Comparison of ENCODE assay signal across 8 cellular contexts in genomic region chr5:1599005-1599722, GRCh38.
DNase-seq lines count a peak whose midpoint lies in the region; ATAC-seq, FAIRE-seq and TF ChIP-seq lines count a peak whose summit lies in the region.
"Not testable (repeated sequence)": the region's sequence is repeated elsewhere in the genome, so short reads cannot be mapped to it uniquely, and the experiment has no call there.

No MANE protein-coding gene starts in this region.

- not testable (repeated sequence) for TF ChIP-seq POLR2A in HepG2 (IDR thresholded peaks at IDR 0.05; ENCODE audit: insufficient read depth in 1 of 2, low read depth in 2 of 2, low read length in 2 of 2); spleen (IDR thresholded peaks at IDR 0.05)

- in situ Hi-C loops in HepG2 (cut with HindIII; ENCODE audit: extremely low pct_ligation_motif_present, low pct_unique_long_range_greater_than_20kb), result not testable (repeated sequence)

- WGBS in HepG2 (ENCODE audit: low lambda C conversion rate), result 90% methylated on average over 5 of the region's 5 CpGs
- 49 to 70% (median 50%) methylated on average over 5 of the region's 5 CpGs for WGBS in spleen, 5 donors

- not testable (repeated sequence) for H3K27me3 ChIP-seq in BLaER1; HepG2 (ENCODE audit: control insufficient read depth in 1 of 2, insufficient read depth in 2 of 2, low read length in 2 of 2); spleen (replicated peaks in 1 of 7)

- H3K36me3 Mint-ChIP-seq in activated naive CD4-positive, alpha-beta T cell treated with anti-CD3 and anti-CD28 coated beads for 36 hours (ENCODE audit: low read depth), result not testable (repeated sequence)

- H3K4me2 ChIP-seq in BLaER1, result peak overlapping the region; percentile 12; the same call in 1 of the 2 replicates
- not testable (repeated sequence) for H3K4me2 ChIP-seq in HepG2 (ENCODE audit: low read depth, low read length)

- not testable (repeated sequence) for H3K36me3 ChIP-seq in BLaER1; HepG2 (replicated peaks in 1 of 2; ENCODE audit: control insufficient read depth in 1 of 2, insufficient read depth in 2 of 2, low read length in 2 of 2); spleen

- not testable (repeated sequence) for TF ChIP-seq EP300 in HepG2 (IDR thresholded peaks at IDR 0.05; ENCODE audit: low read depth in 2 of 2, low read length in 2 of 2); HepG2 (CRISPR knock-in tag; IDR thresholded peaks at IDR 0.05; ENCODE audit: borderline replicate concordance)

- POLR2A ChIA-PET in HepG2 (lab: Yijun Ruan, JAX), result not testable (repeated sequence)

- not testable (repeated sequence) for H3K9me3 Mint-ChIP-seq in activated naive CD4-positive, alpha-beta T cell treated with anti-CD3 and anti-CD28 coated beads for 36 hours

- not testable (repeated sequence) for H3K27me3 Mint-ChIP-seq in activated naive CD4-positive, alpha-beta T cell treated with anti-CD3 and anti-CD28 coated beads for 36 hours (ENCODE audit: low read depth)

- H3K4me1 ChIP-seq in BLaER1 (peaks cover 29% of the 10 kb centered on the region), HepG2 (ENCODE audit: insufficient read depth, low read length) (peaks cover 21% of the 10 kb centered on the region), spleen (peaks cover 0 to 13% (median 7%) of the 10 kb centered on the region in 6 donors)

- H3K9me3 ChIP-seq in BLaER1; HepG2 (ENCODE audit: low read length); spleen: not testable (repeated sequence)

- peaks cover 15% of the 10 kb centered on the region for H3K4me1 Mint-ChIP-seq in activated naive CD4-positive, alpha-beta T cell treated with anti-CD3 and anti-CD28 coated beads for 36 hours (ENCODE audit: low read depth)

- not testable (repeated sequence) for H3K4me3 Mint-ChIP-seq in activated naive CD4-positive, alpha-beta T cell treated with anti-CD3 and anti-CD28 coated beads for 36 hours

- not testable (repeated sequence) for DNase-seq in HTR-8/SVneo (ENCODE audit: insufficient read length, low spot score); spleen
- peak; percentile 33 for DNase-seq in OCI-M1 (lab: John Stamatoyannopoulos, UW)
- DNase-seq in activated naive CD4-positive, alpha-beta T cell treated with anti-CD3 and anti-CD28 coated beads for 36 hours, result peak; percentile 14
- DNase-seq in epithelial cell of proximal tubule (ENCODE audit: low read depth), result peak; percentile 55
- peak; percentile 17 for DNase-seq in HepG2 (ENCODE audit: low spot score)

- not testable (repeated sequence) for H3K27ac ChIP-seq in BLaER1; HepG2 (ENCODE audit: extremely low read length, insufficient read depth, low read length); spleen

- FAIRE-seq in HTR-8/SVneo (lab: Jason Lieb, UNC), result peak; percentile 28
- FAIRE-seq in HepG2 (lab: Jason Lieb, UNC), result peak; percentile 18

- TF ChIP-seq CTCF in GM12875 (IDR thresholded peaks at IDR 0.05; ENCODE audit: borderline replicate concordance, insufficient read depth, low read depth, low read length) (peak; percentile 35; the same call in 1 of the 2 replicates), epithelial cell of proximal tubule (conservative IDR thresholded peaks at IDR 0.05; ENCODE audit: low read depth, low read length) (peak; percentile 39), HepG2 (CRISPR knock-in tag; IDR thresholded peaks at IDR 0.05) (peak; percentile 31), spleen (IDR thresholded peaks at IDR 0.05 in 8 of 11, conservative IDR thresholded peaks at IDR 0.05 in 3 of 11) (peak in 7 of 11 experiments; percentile 8 to 43 (median 33))

- not testable (repeated sequence) for BruUV-seq in HepG2 (replicated peaks; lab: Mats Ljungman, UMichigan)

- H3K4me3 ChIP-seq in BLaER1; GM12875 (ENCODE audit: low read depth, low read length); HepG2 (replicated peaks in 1 of 3; ENCODE audit: insufficient read depth in 1 of 3, low read depth in 2 of 3, low read length in 3 of 3); spleen: not testable (repeated sequence)
- peak overlapping the region; percentile 11 for H3K4me3 ChIP-seq in epithelial cell of proximal tubule (ENCODE audit: low read depth, low read length)

- ATAC-seq in HepG2, result not testable (repeated sequence)

- H3K79me2 ChIP-seq in HepG2 (ENCODE audit: insufficient read depth, low read length), result not testable (repeated sequence)

- CTCF ChIA-PET in activated naive CD4-positive, alpha-beta T cell treated with anti-CD3 and anti-CD28 coated beads for 36 hours (lab: Charles Lee); HepG2 (lab: Yijun Ruan, JAX; ENCODE audit: low intra/inter-chr PET ratio, low total read pairs): not testable (repeated sequence)

- not testable (repeated sequence) for H2AFZ ChIP-seq in HepG2 (ENCODE audit: low read length)

- intact Hi-C loops in activated naive CD4-positive, alpha-beta T cell treated with anti-CD3 and anti-CD28 coated beads for 36 hours (cut with micrococcal nuclease); HepG2 (cut with micrococcal nuclease; ENCODE audit: unreplicated experiment); spleen (cut with DNase I; ENCODE audit: low total_unique reads): not testable (repeated sequence)

- not testable (repeated sequence) for TF ChIP-seq RAD21 in HepG2 (CRISPR knock-in tag; IDR thresholded peaks at IDR 0.05)

- H3K27ac Mint-ChIP-seq in activated naive CD4-positive, alpha-beta T cell treated with anti-CD3 and anti-CD28 coated beads for 36 hours, result peak overlapping the region; percentile 41

- not testable (repeated sequence) for H4K20me1 ChIP-seq in BLaER1; HepG2 (ENCODE audit: insufficient read depth, low read length)

- H3K9ac ChIP-seq in BLaER1; HepG2 (ENCODE audit: insufficient read depth, low read depth, low read length): not testable (repeated sequence)

TF ChIP-seq in HepG2, 621 proteins besides CTCF, POLR2A, EP300 and RAD21:
- TF ChIP-seq, protein P1, sequence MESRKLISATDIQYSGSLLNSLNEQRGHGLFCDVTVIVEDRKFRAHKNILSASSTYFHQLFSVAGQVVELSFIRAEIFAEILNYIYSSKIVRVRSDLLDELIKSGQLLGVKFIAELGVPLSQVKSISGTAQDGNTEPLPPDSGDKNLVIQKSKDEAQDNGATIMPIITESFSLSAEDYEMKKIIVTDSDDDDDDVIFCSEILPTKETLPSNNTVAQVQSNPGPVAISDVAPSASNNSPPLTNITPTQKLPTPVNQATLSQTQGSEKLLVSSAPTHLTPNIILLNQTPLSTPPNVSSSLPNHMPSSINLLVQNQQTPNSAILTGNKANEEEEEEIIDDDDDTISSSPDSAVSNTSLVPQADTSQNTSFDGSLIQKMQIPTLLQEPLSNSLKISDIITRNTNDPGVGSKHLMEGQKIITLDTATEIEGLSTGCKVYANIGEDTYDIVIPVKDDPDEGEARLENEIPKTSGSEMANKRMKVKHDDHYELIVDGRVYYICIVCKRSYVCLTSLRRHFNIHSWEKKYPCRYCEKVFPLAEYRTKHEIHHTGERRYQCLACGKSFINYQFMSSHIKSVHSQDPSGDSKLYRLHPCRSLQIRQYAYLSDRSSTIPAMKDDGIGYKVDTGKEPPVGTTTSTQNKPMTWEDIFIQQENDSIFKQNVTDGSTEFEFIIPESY (CRISPR knock-in tag; IDR thresholded peaks at IDR 0.05), result peak; percentile 99
- peak; percentile 41 for TF ChIP-seq STAG1 (CRISPR knock-in tag; IDR thresholded peaks at IDR 0.05)
TF ChIP-seq in HepG2: peak in this region for 2; not testable (repeated sequence) for 619.
